Comparison of ENCODE assay signal across 12 cellular contexts in genomic region chr10:106609867-106610266, GRCh38.
DNase-seq lines count a peak whose midpoint lies in the region; ATAC-seq and TF ChIP-seq lines count a peak whose summit lies in the region.
"Had no signal": no experiment of that assay in that cellular context is flagged by ENCODE, and none has a peak within 500 bp of the region (broad histone marks: within the 10 kb centered on the region; RNA-seq: fewer than 3 reads in every experiment).

No MANE protein-coding gene starts in this region.

- TF ChIP-seq CTCF in AG10803 (conservative IDR thresholded peaks at IDR 0.05; ENCODE audit: low read length) (peak; percentile 16; the same call in 1 of the 2 replicates), fibroblast of lung (conservative IDR thresholded peaks at IDR 0.05 in 1 of 2, IDR thresholded peaks at IDR 0.05 in 1 of 2; ENCODE audit: low read depth in 1 of 2, low read length in 2 of 2) (peak; percentile 14 to 18), Peyer's patch (IDR thresholded peaks at IDR 0.05) (no peak), ovary (IDR thresholded peaks at IDR 0.05) (no peak)

- H3K4me1 ChIP-seq in fibroblast of lung (ENCODE audit: control insufficient read depth, extremely low read depth, insufficient read depth, low read length) (peaks cover 8% of the 10 kb centered on the region), Peyer's patch (no peaks in the 10 kb centered on the region), ovary (ENCODE audit: insufficient read depth) (no peaks in the 10 kb centered on the region)
- H3K4me1 ChIP-seq: BLaER1 treated with 17β-estradiol and CSF1 and Interleukin-3, amounts not matched to agents 10 nM and 100 nM; spleen had no signal

- ATAC-seq in GM18909 (IDR thresholded peaks at IDR 0.05; ENCODE audit: poor library complexity, unreplicated experiment) (peak; percentile 62), GM18907 (IDR thresholded peaks at IDR 0.05; ENCODE audit: unreplicated experiment) (no peak)
- ATAC-seq: T-helper 17 cell had no signal

- H3K9ac ChIP-seq in fibroblast of lung (ENCODE audit: insufficient read depth, low read length) = no peak overlapping the region
- H3K9ac ChIP-seq: BLaER1 treated with 17β-estradiol and CSF1 and Interleukin-3, amounts not matched to agents 10 nM and 100 nM had no signal

- TF ChIP-seq EP300 in ovary (IDR thresholded peaks at IDR 0.05) = no peak

- intact Hi-C loops in ovary (cut with DNase I) = no loop called here

- H3K36me3 ChIP-seq in fibroblast of lung (ENCODE audit: control insufficient read depth, insufficient read depth, low read length) (no peaks in the 10 kb centered on the region), Peyer's patch (no peaks in the 10 kb centered on the region), ovary (no peaks in the 10 kb centered on the region)
- H3K36me3 ChIP-seq: BLaER1 treated with 17β-estradiol and CSF1 and Interleukin-3, amounts not matched to agents 10 nM and 100 nM; spleen had no signal

- H3K4me3 ChIP-seq in AG10803 (ENCODE audit: low read length) = no peak overlapping the region
- H3K4me3 ChIP-seq in fibroblast of lung (replicated peaks in 1 of 4; ENCODE audit: control extremely low read depth in 1 of 4, insufficient read depth in 1 of 4, low read depth in 3 of 4, low read length in 4 of 4) = no peak overlapping the region
- H3K4me3 ChIP-seq in Peyer's patch = no peak overlapping the region
- no peak overlapping the region for H3K4me3 ChIP-seq in ovary
- H3K4me3 ChIP-seq: BLaER1 treated with 17β-estradiol and CSF1 and Interleukin-3, amounts not matched to agents 10 nM and 100 nM; spleen had no signal

- H3K4me2 ChIP-seq in fibroblast of lung (ENCODE audit: extremely low read depth, insufficient read depth, low read length) = no peak overlapping the region
- H3K4me2 ChIP-seq: BLaER1 treated with 17β-estradiol and CSF1 and Interleukin-3, amounts not matched to agents 10 nM and 100 nM had no signal

- H2AFZ ChIP-seq in fibroblast of lung (ENCODE audit: low read length) = no peak overlapping the region

- H3K27me3 ChIP-seq in fibroblast of lung (ENCODE audit: control insufficient read depth, insufficient read depth, low read length) = no peaks in the 10 kb centered on the region
- no peaks in the 10 kb centered on the region for H3K27me3 ChIP-seq in Peyer's patch
- no peaks in the 10 kb centered on the region for H3K27me3 ChIP-seq in ovary
- H3K27me3 ChIP-seq: BLaER1 treated with 17β-estradiol and CSF1 and Interleukin-3, amounts not matched to agents 10 nM and 100 nM; spleen had no signal

- H4K20me1 ChIP-seq in fibroblast of lung (ENCODE audit: control insufficient read depth, extremely low read depth, insufficient read depth, low read length) = no peaks in the 10 kb centered on the region
- H4K20me1 ChIP-seq: BLaER1 treated with 17β-estradiol and CSF1 and Interleukin-3, amounts not matched to agents 10 nM and 100 nM had no signal

- no peaks in the 10 kb centered on the region for H3K79me2 ChIP-seq in fibroblast of lung (ENCODE audit: control insufficient read depth, insufficient read depth, low read length)

- DNase-seq in AG10803 (ENCODE audit: low read depth) (no peak), NCI-H69 (lab: John Stamatoyannopoulos, UW) (peak; percentile 66), fibroblast of lung (ENCODE audit: low read depth in 2 of 2) (no peak), Peyer's patch (no peak), COR-L47 (lab: John Stamatoyannopoulos, UW) (no peak), ovary (no peak)
- DNase-seq: NCI-H524, spleen, T-helper 17 cell had no signal

- H3K27ac ChIP-seq in fibroblast of lung (ENCODE audit: insufficient read depth, low read length) = no peak overlapping the region
- H3K27ac ChIP-seq in Peyer's patch = no peak overlapping the region
- H3K27ac ChIP-seq in ovary = no peak overlapping the region
- H3K27ac ChIP-seq: BLaER1 treated with 17β-estradiol and CSF1 and Interleukin-3, amounts not matched to agents 10 nM and 100 nM; spleen had no signal

- no peaks in the 10 kb centered on the region for H3K9me3 ChIP-seq in fibroblast of lung (ENCODE audit: control insufficient read depth, insufficient read depth, low read depth, low read length)
- H3K9me3 ChIP-seq in Peyer's patch = no peaks in the 10 kb centered on the region
- no peaks in the 10 kb centered on the region for H3K9me3 ChIP-seq in ovary
- H3K9me3 ChIP-seq: BLaER1 treated with 17β-estradiol and CSF1 and Interleukin-3, amounts not matched to agents 10 nM and 100 nM; spleen had no signal

- 68 to 73% (median 70%) methylated on average over 3 of the region's 3 CpGs for WGBS in ovary, 3 donors

- TF ChIP-seq POLR2A in Peyer's patch (IDR thresholded peaks at IDR 0.05) (no peak), ovary (IDR thresholded peaks at IDR 0.05) (no peak)

Comparison
In these comparisons a context has a peak if more than half of its experiments do, and no peak if none do; other contexts are left out.
1. CTCF ChIP-seq: peak in AG10803 (single experiment) and fibroblast of lung (2 of 2); none in Peyer's patch (0 of 6) and ovary (0 of 3).